Comparison of ENCODE assay signal across 8 cellular contexts in genomic region chr6:151389640-151390275, GRCh38. TPM values are rescaled to one million over a fixed set of nuclear protein-coding genes. Genes with fewer than 3 reads are reported as not detected.
A peak's percentile ranks its signal among the peaks of the same experiment; 100 is the strongest.
DNase-seq lines count a peak whose midpoint lies in the region; ATAC-seq and TF ChIP-seq lines count a peak whose summit lies in the region.

No MANE protein-coding gene starts in this region.

- in situ Hi-C loops in mammary epithelial cell (cut with MboI; ENCODE audit: low sequenced_read_pairs in 2 of 2) = no loop called here
- in situ Hi-C loops in gastrocnemius medialis (cut with MboI; ENCODE audit: low sequenced_read_pairs in 4 of 4) = loop anchor here in 3 of 4 donors (5.0 to 10.0 kb wide), 2 partner anchors 55 to 63 kb away; partner anchors contain the start of gene RMND1 (in 2 of the 3)

- peaks cover 2% of the 10 kb centered on the region for H4K20me1 ChIP-seq in mammary epithelial cell (ENCODE audit: insufficient read depth, low read length)

- H3K36me3 ChIP-seq in HUES6 (ENCODE audit: control insufficient read depth, insufficient read depth, low read length) (peaks cover 5% of the 10 kb centered on the region; the same call in 1 of the 2 replicates), mammary epithelial cell (ENCODE audit: insufficient read depth, low read length) (no peaks in the 10 kb centered on the region), gastrocnemius medialis (no peaks in the 10 kb centered on the region)

- H3K79me2 ChIP-seq in mammary epithelial cell (ENCODE audit: insufficient read depth, low read length) = peaks cover 79% of the 10 kb centered on the region

- 2% methylated on average over 29 of the region's 54 CpGs for WGBS in mammary epithelial cell (ENCODE audit: low coverage, missing lambda C conversion rate)

- intact Hi-C loops in mammary epithelial cell (cut with micrococcal nuclease) = loop anchor here (1.0 kb wide), 1 partner anchor 13 kb away; no protein-coding TSS in a partner anchor
- intact Hi-C loops in gastrocnemius medialis (cut with DNase I; ENCODE audit: low total_unique reads) = loop anchor here (1.0 to 10.0 kb wide), 4 partner anchors 63 to 1742 kb away; partner anchors contain the start of genes FBXO5, KATNA1, RAET1E and RMND1

- H3K9ac ChIP-seq in HUES6 (ENCODE audit: low read length) (peak overlapping the region; percentile 99), mammary epithelial cell (ENCODE audit: insufficient read depth, low read length) (peak overlapping the region; percentile 77)

- dilution Hi-C loops in mammary epithelial cell (cut with HindIII; ENCODE audit: low sequenced_read_pairs) = no loop called here

- ATAC-seq in GM21529 (IDR thresholded peaks at IDR 0.05; ENCODE audit: unreplicated experiment) = peak; percentile 61
- peak; percentile 24 to 25 for ATAC-seq in gastrocnemius medialis

- DNase-seq in NCI-H1092 treated with DMSO at 0.1 percent for 48 hours (lab: John Stamatoyannopoulos, UW) (peak; percentile 75), NCI-H1092 (lab: John Stamatoyannopoulos, UW) (no peak), RPMI7951 (ENCODE audit: low read depth) (peak; percentile 88), mammary epithelial cell (peak; percentile 78), iPS-NIHi11 (ENCODE audit: low spot score) (peak; percentile 34), gastrocnemius medialis (peak; percentile 29 to 60)

- H3K27ac ChIP-seq in HUES6 (ENCODE audit: low read depth, low read length) (peak overlapping the region; percentile 99), mammary epithelial cell (ENCODE audit: insufficient read depth, low read depth, low read length) (peak overlapping the region; percentile 72), gastrocnemius medialis (peak overlapping the region; percentile 94 to 100 (median 99))

- TF ChIP-seq POLR2A in gastrocnemius medialis (IDR thresholded peaks at IDR 0.05) = peak; percentile 55 to 79

- H3K4me2 ChIP-seq in mammary epithelial cell (ENCODE audit: insufficient read depth, low read depth, low read length) = peak overlapping the region; percentile 88

- H3K4me1 ChIP-seq in HUES6 (ENCODE audit: control insufficient read depth, insufficient read depth, low read length) (peaks cover 12% of the 10 kb centered on the region), mammary epithelial cell (ENCODE audit: insufficient read depth, low read length) (peaks cover 33% of the 10 kb centered on the region), gastrocnemius medialis (peaks cover 42 to 51% of the 10 kb centered on the region in 2 donors)

- H3K27me3 ChIP-seq in HUES6 (ENCODE audit: control insufficient read depth, insufficient read depth, low read length) (no peaks in the 10 kb centered on the region), mammary epithelial cell (ENCODE audit: insufficient read depth, low read length) (no peaks in the 10 kb centered on the region), gastrocnemius medialis (no peaks in the 10 kb centered on the region)

- CTCF ChIA-PET in mammary epithelial cell (lab: Charles Lee; ENCODE audit: low non-redundant PET) = interaction anchor here (0.9 kb wide), 1 partner anchor 734 kb away, joined by 12 read pairs; no protein-coding TSS in a partner anchor

- BruUV-seq in mammary epithelial cell (replicated peaks; lab: Mats Ljungman, UMichigan) = TSS peak; percentile 31

- H2AFZ ChIP-seq in mammary epithelial cell (ENCODE audit: low read depth, low read length) = peak overlapping the region; percentile 85

- H3K4me3 ChIP-seq in HUES6 (ENCODE audit: low read depth, low read length) (peak overlapping the region; percentile 87), mammary epithelial cell (replicated peaks in 1 of 3; ENCODE audit: insufficient read depth in 1 of 3, low read depth in 2 of 3, low read length in 3 of 3) (peak overlapping the region; percentile 73 to 90 (median 82)), gastrocnemius medialis (peak overlapping the region; percentile 81 to 96 (median 91))

- TF ChIP-seq CTCF in mammary epithelial cell (conservative IDR thresholded peaks at IDR 0.05 in 1 of 2, IDR thresholded peaks at IDR 0.05 in 1 of 2; ENCODE audit: extremely low read depth in 1 of 2, insufficient read depth in 1 of 2, low read depth in 1 of 2, low read length in 2 of 2) (no peak), gastrocnemius medialis (IDR thresholded peaks at IDR 0.05 in 4 of 5, conservative IDR thresholded peaks at IDR 0.05 in 1 of 5) (no peak)

- H3K9me3 ChIP-seq in HUES6 (ENCODE audit: control insufficient read depth, insufficient read depth, low read depth, low read length) (no peaks in the 10 kb centered on the region), mammary epithelial cell (replicated peaks; ENCODE audit: insufficient read depth, low read length) (no peaks in the 10 kb centered on the region), gastrocnemius medialis (no peaks in the 10 kb centered on the region)

RNA-seq across cellular contexts. Expression of gene ZBTB2, which starts 1.6 kb away (rescaled TPM):
- 16.8 and 20.7 TPM in 2 replicates for total RNA-seq in RPMI7951 (2014; rRNA removed; shearing (Covaris generic))
- 10 to 100 TPM in 1 of 2 donors, 1 to 10 TPM in 1; 5.0 to 16.1 TPM for total RNA-seq in mammary epithelial cell
- 14.6 TPM for polyA plus RNA-seq in mammary epithelial cell
- 22.4 TPM for polyA minus RNA-seq in mammary epithelial cell
- total RNA-seq in gastrocnemius medialis = 10 to 100 TPM in 3 of 4 donors, 1 to 10 TPM in 1; 9.6 to 18.5 (median 14.3) TPM

Comparison
In these comparisons a context has a peak if more than half of its experiments do, and no peak if none do; other contexts are left out.
1. in situ Hi-C loops: an anchor here in gastrocnemius medialis (5.0 to 10.0 kb wide); none called in mammary epithelial cell.